1 cellular context compared by ENCODE assay signal in genomic region chr3:22795917-22796316, GRCh38.
TF ChIP-seq lines count a peak whose summit lies in the region.

No MANE protein-coding gene starts in this region.

TF ChIP-seq in HEK293, 187 proteins besides CTCF, POLR2A, EP300 and RAD21 (continued from another document):
- TF ChIP-seq ZBTB11 (tag by site-specific recombination; conservative IDR thresholded peaks at IDR 0.05; ENCODE audit: low read depth) (no peak), ZNF214 (tag by site-specific recombination; IDR thresholded peaks at IDR 0.05; ENCODE audit: borderline replicate concordance) (no peak), ZNF654 (tag by site-specific recombination; IDR thresholded peaks at IDR 0.05; ENCODE audit: low read depth) (0 out of 2 replicates have a peak, but pooled peaks have one; percentile 7)
